In genomic region chr10:104328636-104328915, GRCh38 we compare ENCODE assay signal across 1 cellular context.
TF ChIP-seq lines count a peak whose summit lies in the region.

No MANE protein-coding gene starts in this region.

TF ChIP-seq in HepG2, 621 proteins besides CTCF, POLR2A, EP300 and RAD21:
- TF ChIP-seq SETDB1 (CRISPR knock-in tag; IDR thresholded peaks at IDR 0.05; ENCODE audit: borderline replicate concordance) = no peak
- TF ChIP-seq ZC3H13 (CRISPR knock-in tag; IDR thresholded peaks at IDR 0.05) = no peak
- TF ChIP-seq MAF1 (CRISPR knock-in tag; IDR thresholded peaks at IDR 0.05; ENCODE audit: borderline replicate concordance) = no peak
- no peak for TF ChIP-seq ETV6 (CRISPR knock-in tag; conservative IDR thresholded peaks at IDR 0.05)
- no peak for TF ChIP-seq MZF1 (CRISPR knock-in tag; IDR thresholded peaks at IDR 0.05; ENCODE audit: borderline replicate concordance)
- TF ChIP-seq ZNF333 (CRISPR knock-in tag; IDR thresholded peaks at IDR 0.05; ENCODE audit: borderline replicate concordance) = no peak
- no peak for TF ChIP-seq DRAP1 (CRISPR knock-in tag; IDR thresholded peaks at IDR 0.05)
- no peak for TF ChIP-seq ZNF382 (CRISPR knock-in tag; IDR thresholded peaks at IDR 0.05; ENCODE audit: borderline replicate concordance)
- no peak for TF ChIP-seq NAIF1 (CRISPR knock-in tag; IDR thresholded peaks at IDR 0.05; ENCODE audit: borderline replicate concordance)
- TF ChIP-seq CBX2 (IDR thresholded peaks at IDR 0.05; ENCODE audit: low read depth, low read length) = no peak
- TF ChIP-seq CBX2 (CRISPR knock-in tag; IDR thresholded peaks at IDR 0.05; ENCODE audit: low read depth) = no peak
- no peak for TF ChIP-seq ZNF652 (CRISPR knock-in tag; IDR thresholded peaks at IDR 0.05; ENCODE audit: borderline replicate concordance, low read depth)
- TF ChIP-seq ZNF790 (CRISPR knock-in tag; IDR thresholded peaks at IDR 0.05; ENCODE audit: borderline replicate concordance) = no peak
- TF ChIP-seq ZNF17 (CRISPR knock-in tag; IDR thresholded peaks at IDR 0.05) = no peak
- TF ChIP-seq HNRNPK (IDR thresholded peaks at IDR 0.05; ENCODE audit: low read depth, low read length, poor library complexity, severe bottlenecking) = no peak
- TF ChIP-seq, protein P1, sequence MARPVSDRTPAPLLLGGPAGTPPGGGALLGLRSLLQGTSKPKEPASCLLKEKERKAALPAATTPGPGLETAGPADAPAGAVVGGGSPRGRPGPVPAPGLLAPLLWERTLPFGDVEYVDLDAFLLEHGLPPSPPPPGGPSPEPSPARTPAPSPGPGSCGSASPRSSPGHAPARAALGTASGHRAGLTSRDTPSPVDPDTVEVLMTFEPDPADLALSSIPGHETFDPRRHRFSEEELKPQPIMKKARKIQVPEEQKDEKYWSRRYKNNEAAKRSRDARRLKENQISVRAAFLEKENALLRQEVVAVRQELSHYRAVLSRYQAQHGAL (CRISPR knock-in tag; IDR thresholded peaks at IDR 0.05; ENCODE audit: not compliant biosample characterization) = no peak
- TF ChIP-seq, protein P2, sequence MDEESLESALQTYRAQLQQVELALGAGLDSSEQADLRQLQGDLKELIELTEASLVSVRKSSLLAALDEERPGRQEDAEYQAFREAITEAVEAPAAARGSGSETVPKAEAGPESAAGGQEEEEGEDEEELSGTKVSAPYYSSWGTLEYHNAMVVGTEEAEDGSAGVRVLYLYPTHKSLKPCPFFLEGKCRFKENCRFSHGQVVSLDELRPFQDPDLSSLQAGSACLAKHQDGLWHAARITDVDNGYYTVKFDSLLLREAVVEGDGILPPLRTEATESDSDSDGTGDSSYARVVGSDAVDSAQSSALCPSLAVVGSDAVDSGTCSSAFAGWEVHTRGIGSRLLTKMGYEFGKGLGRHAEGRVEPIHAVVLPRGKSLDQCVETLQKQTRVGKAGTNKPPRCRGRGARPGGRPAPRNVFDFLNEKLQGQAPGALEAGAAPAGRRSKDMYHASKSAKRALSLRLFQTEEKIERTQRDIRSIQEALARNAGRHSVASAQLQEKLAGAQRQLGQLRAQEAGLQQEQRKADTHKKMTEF (CRISPR knock-in tag; IDR thresholded peaks at IDR 0.05) = no peak
- no peak for TF ChIP-seq ZFX (CRISPR knock-in tag; IDR thresholded peaks at IDR 0.05; ENCODE audit: low read depth)
- TF ChIP-seq RBM39 (IDR thresholded peaks at IDR 0.05; ENCODE audit: low read depth, low read length, poor library complexity, severe bottlenecking) = no peak
TF ChIP-seq in HepG2: peak in this region for 0.
